In genomic region chr1:166884040-166884642, GRCh38 we compare ENCODE assay signal across 8 cellular contexts. TPM values are rescaled to one million over a fixed set of nuclear protein-coding genes. Genes with fewer than 3 reads are reported as not detected.
DNase-seq lines count a peak whose midpoint lies in the region; ATAC-seq and TF ChIP-seq lines count a peak whose summit lies in the region.

No MANE protein-coding gene starts in this region.

- no peaks in the 10 kb centered on the region for H3K36me3 Mint-ChIP-seq in CD4-positive, alpha-beta T cell (ENCODE audit: low read depth)
- H3K36me3 Mint-ChIP-seq in activated CD4-positive, alpha-beta T cell treated with anti-CD3 and anti-CD28 coated beads, Interleukin-2, amount 10 ng/mL, durations not matched to agents 7 days and 5 days (ENCODE audit: low read depth), result no peaks in the 10 kb centered on the region

- TF ChIP-seq CTCF in CD4-positive, alpha-beta T cell (IDR thresholded peaks at IDR 0.05), result peak; percentile 45
- TF ChIP-seq CTCF in epithelial cell of proximal tubule (conservative IDR thresholded peaks at IDR 0.05; ENCODE audit: low read depth, low read length) (peak; percentile 85), thyroid gland (IDR thresholded peaks at IDR 0.05) (peak in 5 of 6 experiments; percentile 15 to 60 (median 52))

- peaks cover 26% of the 10 kb centered on the region for H3K27me3 ChIP-seq in CD4-positive, alpha-beta T cell (ENCODE audit: control insufficient read depth, insufficient read depth, low read length)
- no peaks in the 10 kb centered on the region for H3K27me3 ChIP-seq in thyroid gland

- H3K27me3 Mint-ChIP-seq in CD4-positive, alpha-beta T cell, result peaks cover 45% of the 10 kb centered on the region
- peaks cover 20% of the 10 kb centered on the region for H3K27me3 Mint-ChIP-seq in activated CD4-positive, alpha-beta T cell treated with anti-CD3 and anti-CD28 coated beads, Interleukin-2, amount 10 ng/mL, durations not matched to agents 7 days and 5 days

- no peaks in the 10 kb centered on the region for H3K9me3 ChIP-seq in CD4-positive, alpha-beta T cell (ENCODE audit: control insufficient read depth, low read length)
- no peaks in the 10 kb centered on the region for H3K9me3 ChIP-seq in thyroid gland

- no peak overlapping the region for H3K4me3 Mint-ChIP-seq in CD4-positive, alpha-beta T cell
- no peak overlapping the region for H3K4me3 Mint-ChIP-seq in activated CD4-positive, alpha-beta T cell treated with anti-CD3 and anti-CD28 coated beads, Interleukin-2, amount 10 ng/mL, durations not matched to agents 7 days and 5 days

- no peak overlapping the region for H3K27ac ChIP-seq in CD4-positive, alpha-beta T cell (ENCODE audit: low read depth, low read length)
- H3K27ac ChIP-seq in thyroid gland, result no peak overlapping the region

- no peak overlapping the region for H3K27ac Mint-ChIP-seq in CD4-positive, alpha-beta T cell
- H3K27ac Mint-ChIP-seq in activated CD4-positive, alpha-beta T cell treated with anti-CD3 and anti-CD28 coated beads, Interleukin-2, amount 10 ng/mL, durations not matched to agents 7 days and 5 days, result no peak overlapping the region

- CTCF ChIA-PET in CD4-positive, alpha-beta T cell (lab: Charles Lee), result interaction anchor here (2.0 kb wide), 1 partner anchor 26 kb away, joined by 6 read pairs; no protein-coding TSS in a partner anchor
- CTCF ChIA-PET in activated CD4-positive, alpha-beta T cell treated with anti-CD3 and anti-CD28 coated beads, Interleukin-2, amount 10 ng/mL, durations not matched to agents 7 days and 5 days (lab: Charles Lee), result interaction anchor here (1.1 to 3.4 kb wide), 9 partner anchors 9 to 178 kb away, joined by 3 to 26 read pairs (median 4); no protein-coding TSS in a partner anchor

- no peaks in the 10 kb centered on the region for H3K36me3 ChIP-seq in thyroid gland

- TF ChIP-seq POLR2A in thyroid gland (IDR thresholded peaks at IDR 0.05), result no peak

- intact Hi-C loops in CD4-positive, alpha-beta T cell (cut with DNase I, micrococcal nuclease), result loop anchor here in 1 of 2 experiments (5.0 kb wide), 1 partner anchor 1293 kb away; the partner anchor contains the start of gene TIPRL
- intact Hi-C loops in thyroid gland (cut with DNase I), result no loop called here

- peak; percentile 78 for ATAC-seq in CD4-positive, alpha-beta T cell (ENCODE audit: poor library complexity)
- ATAC-seq in HG03045 (IDR thresholded peaks at IDR 0.05; ENCODE audit: unreplicated experiment) (peak; percentile 46), GM21723 (IDR thresholded peaks at IDR 0.05; ENCODE audit: unreplicated experiment) (no peak)

- H3K9me3 Mint-ChIP-seq in CD4-positive, alpha-beta T cell, result no peaks in the 10 kb centered on the region
- H3K9me3 Mint-ChIP-seq in activated CD4-positive, alpha-beta T cell treated with anti-CD3 and anti-CD28 coated beads, Interleukin-2, amount 10 ng/mL, durations not matched to agents 7 days and 5 days, result no peaks in the 10 kb centered on the region

- peak in 7 of 10 experiments; percentile 2 to 39 (median 15) for DNase-seq in CD4-positive, alpha-beta T cell
- peak; percentile 43 for DNase-seq in activated CD4-positive, alpha-beta T cell treated with anti-CD3 and anti-CD28 coated beads, Interleukin-2, amount 10 ng/mL, durations not matched to agents 7 days and 5 days
- DNase-seq in epithelial cell of proximal tubule (ENCODE audit: low read depth), result no peak
- DNase-seq in middle frontal gyrus (ENCODE audit: extremely low spot score, low spot score), result peak; percentile 27
- peak; percentile 46 to 52 for DNase-seq in thyroid gland
- DNase-seq in central memory CD4-positive, alpha-beta T cell, result no peak

- peaks cover 22% of the 10 kb centered on the region for H3K4me1 Mint-ChIP-seq in CD4-positive, alpha-beta T cell (ENCODE audit: low read depth)
- H3K4me1 Mint-ChIP-seq in activated CD4-positive, alpha-beta T cell treated with anti-CD3 and anti-CD28 coated beads, Interleukin-2, amount 10 ng/mL, durations not matched to agents 7 days and 5 days, result peaks cover 21% of the 10 kb centered on the region

- peaks cover 4 to 8% of the 10 kb centered on the region in 2 donors for H3K4me1 ChIP-seq in thyroid gland

- H3K4me3 ChIP-seq in epithelial cell of proximal tubule (ENCODE audit: low read depth, low read length) (peak overlapping the region; percentile 32), thyroid gland (replicated peaks in 1 of 3) (no peak overlapping the region)

- WGBS in thyroid gland, 2 donors, result 9 to 16% methylated on average over 17 to 31 of the region's 44 CpGs

- POLR2A ChIA-PET in CD4-positive, alpha-beta T cell (lab: Charles Lee), result interaction anchor here (0.6 to 1.6 kb wide), 2 partner anchors 46 to 670 kb away, joined by 3 read pairs; no protein-coding TSS in a partner anchor
- POLR2A ChIA-PET in activated CD4-positive, alpha-beta T cell treated with anti-CD3 and anti-CD28 coated beads, Interleukin-2, amount 10 ng/mL, durations not matched to agents 7 days and 5 days (lab: Charles Lee), result no interaction called here

RNA-seq across cellular contexts. Expression of gene TADA1, which starts 8.1 kb away (rescaled TPM):
- 10 to 100 TPM; 15.8 to 16.4 TPM for total RNA-seq in CD4-positive, alpha-beta T cell
- total RNA-seq in activated CD4-positive, alpha-beta T cell treated with anti-CD3 and anti-CD28 coated beads, Interleukin-2, amount 10 ng/mL, durations not matched to agents 7 days and 5 days, result 10 to 100 TPM; 17.0 to 18.8 TPM
- 13.7 and 21.1 TPM in 2 replicates for total RNA-seq in epithelial cell of proximal tubule
- total RNA-seq in thyroid gland, result 10 to 100 TPM; 14.6 to 17.3 (median 16.1) TPM

RNA-seq across cellular contexts. Expression of gene POGK, which starts 44.9 kb away (rescaled TPM):
- 10 to 100 TPM; 16.1 to 17.6 TPM for total RNA-seq in CD4-positive, alpha-beta T cell
- total RNA-seq in activated CD4-positive, alpha-beta T cell treated with anti-CD3 and anti-CD28 coated beads, Interleukin-2, amount 10 ng/mL, durations not matched to agents 7 days and 5 days, result 10 to 100 TPM; 37.3 to 38.0 TPM
- total RNA-seq in epithelial cell of proximal tubule, result 23.2 and 32.5 TPM in 2 replicates
- 10 to 100 TPM; 31.4 to 41.4 (median 33.7) TPM for total RNA-seq in thyroid gland

Comparison
In these comparisons a context has a peak if more than half of its experiments do, and no peak if none do; other contexts are left out.
1. DNase-seq: peak in CD4-positive, alpha-beta T cell (7 of 10), activated CD4-positive, alpha-beta T cell treated with anti-CD3 and anti-CD28 coated beads, Interleukin-2, amount 10 ng/mL, durations not matched to agents 7 days and 5 days (single experiment), middle frontal gyrus (single experiment) and thyroid gland (2 of 2); none in epithelial cell of proximal tubule (single experiment) and central memory CD4-positive, alpha-beta T cell (single experiment).
2. Peak in every context shown above with its lines, with median percentiles within 50 percentile points of each other: CTCF ChIP-seq.